In the genomic region with DNA sequence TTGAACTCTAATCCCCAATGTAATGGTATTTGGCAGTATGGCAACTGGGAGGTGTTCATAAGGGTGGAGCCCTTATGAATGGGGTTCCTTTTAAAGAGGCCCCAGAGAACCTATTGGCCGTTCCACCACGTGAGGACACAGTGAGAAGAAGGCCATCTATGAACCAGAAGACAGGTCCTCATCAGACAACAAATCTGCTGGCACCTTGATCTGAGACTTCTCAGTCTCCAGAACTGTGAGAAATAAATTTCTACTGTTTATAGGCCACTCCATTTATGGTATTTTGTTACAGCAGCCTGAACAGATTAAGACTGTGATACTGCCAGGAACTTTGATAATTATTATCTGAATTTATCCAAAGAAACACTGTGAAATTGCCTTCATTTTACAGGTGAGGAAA, we compare ENCODE assay signal across 25 cellular contexts.
"Had no signal": no experiment of that assay in that cellular context is flagged by ENCODE, and none has a peak within 500 bp of the region (broad histone marks: within the 10 kb centered on the region; RNA-seq: fewer than 3 reads in every experiment).

No MANE protein-coding gene starts in this region.

- H3K36me3 ChIP-seq: esophagus squamous epithelium, left lung, ovary, stomach, thyroid gland, upper lobe of left lung had no signal

- H3K9me3 Mint-ChIP-seq: central memory CD8-positive, alpha-beta T cell; mesothelial cell of epicardium had no signal

- H3K27ac ChIP-seq: coronary artery, left lung, ovary, psoas muscle, thyroid gland, upper lobe of left lung had no signal

- H3K4me3 ChIP-seq: coronary artery, esophagus squamous epithelium, left lung, mucosa of descending colon, ovary, psoas muscle, stomach, thyroid gland, upper lobe of left lung had no signal

- H3K4me1 Mint-ChIP-seq: central memory CD8-positive, alpha-beta T cell had no signal

- H3K9me3 ChIP-seq: esophagus squamous epithelium, left lung, mucosa of descending colon, ovary, psoas muscle, stomach, thyroid gland, upper lobe of left lung had no signal

- H3K27ac Mint-ChIP-seq: naive thymus-derived CD4-positive, alpha-beta T cell had no signal

- ATAC-seq: left cardiac atrium; mucosa of descending colon; naive thymus-derived CD4-positive, alpha-beta T cell; psoas muscle; right cardiac atrium had no signal

- H3K27me3 Mint-ChIP-seq: central memory CD8-positive, alpha-beta T cell had no signal

- H3K36me3 Mint-ChIP-seq: naive thymus-derived CD4-positive, alpha-beta T cell had no signal

- H3K4me3 Mint-ChIP-seq: central memory CD8-positive, alpha-beta T cell; mesothelial cell of epicardium; naive thymus-derived CD4-positive, alpha-beta T cell had no signal

- H3K27me3 ChIP-seq: esophagus squamous epithelium, left lung, ovary, stomach, thyroid gland, upper lobe of left lung had no signal

- DNase-seq: dermis blood vessel endothelial cell; effector memory CD4-positive, alpha-beta T cell; esophagus squamous epithelium; foreskin melanocyte; left cardiac atrium; left lung; mesenchymal stem cell; mucosa of descending colon; naive thymus-derived CD4-positive, alpha-beta T cell; occipital lobe; ovary; posterior cingulate gyrus; psoas muscle; right cardiac atrium; small intestine; stimulated activated CD4-positive, alpha-beta T cell treated with anti-CD3 and anti-CD28 coated beads, Interleukin-1b, Interleukin-23, amount 100 ng/mL, for 48 hours; stimulated activated CD4-positive, alpha-beta T cell treated with anti-CD3 and anti-CD28 coated beads, Interleukin-4, amount 100 ng/mL, for 1 hour; stimulated activated CD8-positive, alpha-beta memory T cell treated with anti-CD3 and anti-CD28 coated beads, Interleukin-4, amount 100 ng/mL, for 48 hours; stimulated activated naive CD4-positive, alpha-beta T cell treated with Interleukin-2 at 50 U/mL for 16 hours; stomach; thyroid gland; upper lobe of left lung had no signal
